1 cellular context compared by ENCODE assay signal in the genomic region with DNA sequence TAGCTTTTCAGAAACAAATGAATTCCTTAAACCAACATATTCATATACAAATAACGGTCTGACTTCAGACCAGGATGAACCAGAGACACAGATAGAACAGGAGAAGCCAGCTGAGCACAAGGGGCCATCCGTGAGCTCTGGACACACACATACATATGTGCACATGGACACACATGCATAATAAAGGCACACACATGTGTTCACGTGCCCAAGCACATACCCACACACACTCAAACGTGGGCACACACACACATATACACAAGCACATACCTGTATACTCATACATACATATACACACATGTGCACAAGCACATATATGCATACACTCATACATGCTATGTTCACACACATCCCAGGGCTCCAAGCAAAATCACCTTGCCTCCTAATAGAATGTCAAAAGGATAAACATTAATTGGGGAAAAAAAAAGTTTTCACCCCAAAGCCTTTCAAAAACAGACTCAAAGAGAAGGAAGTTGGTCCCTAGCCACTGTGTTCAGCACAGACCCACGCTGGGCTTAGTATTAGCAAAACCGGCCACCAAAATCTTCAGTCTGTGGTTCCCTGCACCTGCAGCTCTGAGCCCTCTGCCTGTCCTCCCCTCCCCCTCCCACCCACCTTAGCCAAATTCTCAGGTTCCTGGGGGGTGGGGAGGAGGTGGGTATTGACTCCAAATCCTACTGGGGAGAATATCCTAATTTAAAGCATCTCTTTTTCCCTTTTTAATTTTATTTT.
TF ChIP-seq lines count a peak whose summit lies in the region.

No MANE protein-coding gene starts in this region.

TF ChIP-seq in GM23338, 12 proteins besides CTCF, POLR2A, EP300 and RAD21 (continued from another document):
- TF ChIP-seq STAT1 (IDR thresholded peaks at IDR 0.05; ENCODE audit: unreplicated experiment) (no peak), EZH2 (IDR thresholded peaks at IDR 0.05; ENCODE audit: low read depth, unreplicated experiment) (no peak), CREB1 (CRISPR knock-in tag; IDR thresholded peaks at IDR 0.05; ENCODE audit: low read depth) (no peak), NANOG (IDR thresholded peaks at IDR 0.05; ENCODE audit: borderline replicate concordance) (no peak)
